Comparison of ENCODE assay signal across 1 cellular context in the genomic region with DNA sequence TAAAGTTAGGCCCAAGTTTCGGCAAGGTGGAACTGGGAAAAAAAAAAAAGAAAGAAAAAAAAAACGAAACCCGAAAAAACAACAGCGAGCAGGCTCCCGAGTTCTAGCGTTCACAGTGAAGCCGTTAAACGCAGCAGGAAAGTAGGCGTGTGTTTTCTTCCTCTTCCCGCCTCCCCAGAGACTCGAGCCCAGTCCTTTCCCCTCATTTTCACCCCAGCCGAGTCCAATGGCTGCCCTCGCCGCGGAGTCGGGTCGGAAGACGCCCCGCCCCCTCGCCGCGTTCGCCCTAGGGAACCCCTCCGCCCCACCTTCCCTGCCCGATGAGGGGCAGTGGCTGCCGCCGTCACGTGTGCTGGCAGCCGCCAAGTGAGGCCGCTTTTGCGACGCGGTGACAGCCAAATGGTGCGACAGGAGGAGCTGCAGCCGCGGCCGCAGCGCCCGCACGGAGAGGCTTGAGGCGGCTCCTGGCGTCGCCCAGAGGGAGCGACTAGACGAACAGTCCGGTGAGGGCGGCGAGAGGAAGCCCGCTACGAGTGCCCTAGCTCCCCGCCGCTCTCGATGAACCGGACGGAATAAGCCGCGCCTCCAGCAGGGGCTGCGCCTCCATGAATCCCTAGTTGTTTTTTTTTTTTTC.
TF ChIP-seq lines count a peak whose summit lies in the region.

A gene (plus strand): TSS at position 426 of the 634 bp plus-strand sequence. CDS start 308 bp downstream, outside the sequence.

TF ChIP-seq in HEK293, 187 proteins besides CTCF, POLR2A, EP300 and RAD21 (continued from another document):
- TF ChIP-seq, protein P1, sequence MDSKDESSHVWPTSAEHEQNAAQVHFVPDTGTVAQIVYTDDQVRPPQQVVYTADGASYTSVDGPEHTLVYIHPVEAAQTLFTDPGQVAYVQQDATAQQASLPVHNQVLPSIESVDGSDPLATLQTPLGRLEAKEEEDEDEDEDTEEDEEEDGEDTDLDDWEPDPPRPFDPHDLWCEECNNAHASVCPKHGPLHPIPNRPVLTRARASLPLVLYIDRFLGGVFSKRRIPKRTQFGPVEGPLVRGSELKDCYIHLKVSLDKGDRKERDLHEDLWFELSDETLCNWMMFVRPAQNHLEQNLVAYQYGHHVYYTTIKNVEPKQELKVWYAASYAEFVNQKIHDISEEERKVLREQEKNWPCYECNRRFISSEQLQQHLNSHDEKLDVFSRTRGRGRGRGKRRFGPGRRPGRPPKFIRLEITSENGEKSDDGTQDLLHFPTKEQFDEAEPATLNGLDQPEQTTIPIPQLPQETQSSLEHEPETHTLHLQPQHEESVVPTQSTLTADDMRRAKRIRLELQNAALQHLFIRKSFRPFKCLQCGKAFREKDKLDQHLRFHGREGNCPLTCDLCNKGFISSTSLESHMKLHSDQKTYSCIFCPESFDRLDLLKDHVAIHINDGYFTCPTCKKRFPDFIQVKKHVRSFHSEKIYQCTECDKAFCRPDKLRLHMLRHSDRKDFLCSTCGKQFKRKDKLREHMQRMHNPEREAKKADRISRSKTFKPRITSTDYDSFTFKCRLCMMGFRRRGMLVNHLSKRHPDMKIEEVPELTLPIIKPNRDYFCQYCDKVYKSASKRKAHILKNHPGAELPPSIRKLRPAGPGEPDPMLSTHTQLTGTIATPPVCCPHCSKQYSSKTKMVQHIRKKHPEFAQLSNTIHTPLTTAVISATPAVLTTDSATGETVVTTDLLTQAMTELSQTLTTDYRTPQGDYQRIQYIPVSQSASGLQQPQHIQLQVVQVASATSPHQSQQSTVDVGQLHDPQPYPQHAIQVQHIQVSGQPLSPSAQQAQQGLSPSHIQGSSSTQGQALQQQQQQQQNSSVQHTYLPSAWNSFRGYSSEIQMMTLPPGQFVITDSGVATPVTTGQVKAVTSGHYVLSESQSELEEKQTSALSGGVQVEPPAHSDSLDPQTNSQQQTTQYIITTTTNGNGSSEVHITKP (tag by site-specific recombination; IDR thresholded peaks at IDR 0.05): peak; percentile 99
- TF ChIP-seq ZNF146 (tag by site-specific recombination; IDR thresholded peaks at IDR 0.05) (no peak), ZNF660 (tag by site-specific recombination; IDR thresholded peaks at IDR 0.05) (no peak), ZNF473 (tag by site-specific recombination; IDR thresholded peaks at IDR 0.05) (no peak), ZNF157 (tag by site-specific recombination; IDR thresholded peaks at IDR 0.05) (no peak), ZNF311 (tag by site-specific recombination; IDR thresholded peaks at IDR 0.05; ENCODE audit: borderline replicate concordance) (no peak), KLF9 (tag by site-specific recombination; IDR thresholded peaks at IDR 0.05; ENCODE audit: low read depth) (peak; percentile 91), ZNF626 (tag by site-specific recombination; IDR thresholded peaks at IDR 0.05) (no peak), ZNF324 (tag by site-specific recombination; IDR thresholded peaks at IDR 0.05) (peak; percentile 76), ZNF792 (tag by site-specific recombination; IDR thresholded peaks at IDR 0.05) (no peak), ZNF404 (tag by site-specific recombination; IDR thresholded peaks at IDR 0.05) (no peak), ZFP41 (tag by site-specific recombination; IDR thresholded peaks at IDR 0.05; ENCODE audit: borderline replicate concordance) (no peak), ZNF843 (tag by site-specific recombination; IDR thresholded peaks at IDR 0.05) (peak; percentile 44; the same call in 1 of the 2 replicates), HOXA7 (CRISPR knock-in tag; IDR thresholded peaks at IDR 0.05; ENCODE audit: borderline replicate concordance) (no peak)
- TF ChIP-seq, protein P2, sequence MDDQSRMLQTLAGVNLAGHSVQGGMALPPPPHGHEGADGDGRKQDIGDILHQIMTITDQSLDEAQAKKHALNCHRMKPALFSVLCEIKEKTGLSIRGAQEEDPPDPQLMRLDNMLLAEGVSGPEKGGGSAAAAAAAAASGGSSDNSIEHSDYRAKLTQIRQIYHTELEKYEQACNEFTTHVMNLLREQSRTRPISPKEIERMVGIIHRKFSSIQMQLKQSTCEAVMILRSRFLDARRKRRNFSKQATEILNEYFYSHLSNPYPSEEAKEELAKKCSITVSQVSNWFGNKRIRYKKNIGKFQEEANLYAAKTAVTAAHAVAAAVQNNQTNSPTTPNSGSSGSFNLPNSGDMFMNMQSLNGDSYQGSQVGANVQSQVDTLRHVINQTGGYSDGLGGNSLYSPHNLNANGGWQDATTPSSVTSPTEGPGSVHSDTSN (CRISPR knock-in tag; IDR thresholded peaks at IDR 0.05): peak; percentile 94
- TF ChIP-seq, protein P3, sequence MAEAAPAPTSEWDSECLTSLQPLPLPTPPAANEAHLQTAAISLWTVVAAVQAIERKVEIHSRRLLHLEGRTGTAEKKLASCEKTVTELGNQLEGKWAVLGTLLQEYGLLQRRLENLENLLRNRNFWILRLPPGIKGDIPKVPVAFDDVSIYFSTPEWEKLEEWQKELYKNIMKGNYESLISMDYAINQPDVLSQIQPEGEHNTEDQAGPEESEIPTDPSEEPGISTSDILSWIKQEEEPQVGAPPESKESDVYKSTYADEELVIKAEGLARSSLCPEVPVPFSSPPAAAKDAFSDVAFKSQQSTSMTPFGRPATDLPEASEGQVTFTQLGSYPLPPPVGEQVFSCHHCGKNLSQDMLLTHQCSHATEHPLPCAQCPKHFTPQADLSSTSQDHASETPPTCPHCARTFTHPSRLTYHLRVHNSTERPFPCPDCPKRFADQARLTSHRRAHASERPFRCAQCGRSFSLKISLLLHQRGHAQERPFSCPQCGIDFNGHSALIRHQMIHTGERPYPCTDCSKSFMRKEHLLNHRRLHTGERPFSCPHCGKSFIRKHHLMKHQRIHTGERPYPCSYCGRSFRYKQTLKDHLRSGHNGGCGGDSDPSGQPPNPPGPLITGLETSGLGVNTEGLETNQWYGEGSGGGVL (tag by site-specific recombination; IDR thresholded peaks at IDR 0.05): no peak
